In the genomic region with DNA sequence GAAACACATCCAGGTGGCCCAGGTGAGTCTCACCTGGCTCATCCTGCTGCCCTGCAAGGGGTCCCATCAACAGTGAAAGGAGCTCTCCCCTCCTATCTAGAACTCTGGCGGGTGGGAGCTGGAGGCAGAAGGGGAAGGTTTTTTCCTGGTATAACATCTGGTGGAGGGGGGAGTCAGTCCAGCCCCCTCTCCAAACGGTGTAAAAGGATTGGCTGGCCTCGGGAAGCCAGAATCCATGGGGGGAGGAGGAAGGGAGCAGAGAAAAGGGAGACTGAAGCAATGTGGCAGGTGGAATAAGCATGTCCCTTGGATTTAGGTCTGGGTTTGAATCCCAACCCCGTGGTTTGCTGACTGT, we compare ENCODE assay signal across 9 cellular contexts. TPM values are rescaled to one million over a fixed set of nuclear protein-coding genes. Genes with fewer than 3 reads are reported as not detected.
DNase-seq lines count a peak whose midpoint lies in the region; ATAC-seq and TF ChIP-seq lines count a peak whose summit lies in the region.
"Had no signal": no experiment of that assay in that cellular context is flagged by ENCODE, and none has a peak within 500 bp of the region (broad histone marks: within the 10 kb centered on the region; RNA-seq: fewer than 3 reads in every experiment).

No MANE protein-coding gene starts in this region.

- H3K36me3 ChIP-seq in CD8-positive, alpha-beta memory T cell (ENCODE audit: insufficient read depth, low read length) = no peaks in the 10 kb centered on the region
- H3K36me3 ChIP-seq in duodenal mucosa (ENCODE audit: control insufficient read depth in 1 of 2, insufficient read depth in 2 of 2, low read length in 2 of 2) = no peaks in the 10 kb centered on the region

- no peak overlapping the region for H3K27ac ChIP-seq in CD8-positive, alpha-beta memory T cell (ENCODE audit: low read depth, low read length)
- H3K27ac ChIP-seq in duodenal mucosa (ENCODE audit: low read depth, low read length) = peak overlapping the region; percentile 58

- H3K4me1 ChIP-seq in CD8-positive, alpha-beta memory T cell (ENCODE audit: insufficient read depth, low read length) = peaks cover 16% of the 10 kb centered on the region
- peaks cover 12 to 19% of the 10 kb centered on the region in 2 donors for H3K4me1 ChIP-seq in duodenal mucosa (ENCODE audit: control insufficient read depth in 1 of 2, insufficient read depth in 2 of 2, low read length in 2 of 2)

- H3K36me3 Mint-ChIP-seq in CD8-positive, alpha-beta memory T cell = peaks cover 0 to 2% (median 2%) of the 10 kb centered on the region in 3 donors
- H3K36me3 Mint-ChIP-seq in nephron progenitor cell (ENCODE audit: low read depth) = peaks cover 7% of the 10 kb centered on the region

- POLR2A ChIA-PET in CD8-positive, alpha-beta memory T cell (lab: Charles Lee) = interaction anchor here (1.7 kb wide), 1 partner anchor 21 kb away, joined by 12 read pairs; a partner anchor contains a TSS

- H3K9ac ChIP-seq in duodenal mucosa (ENCODE audit: low read depth in 1 of 2, low read length in 2 of 2) = peak overlapping the region in 1 of 2 donors; percentile 74

- peak overlapping the region in 7 of 8 donors; percentile 37 to 95 (median 72) for H3K27ac Mint-ChIP-seq in CD8-positive, alpha-beta memory T cell
- H3K27ac Mint-ChIP-seq in nephron progenitor cell = no peak overlapping the region
- H3K27ac Mint-ChIP-seq: activated CD4-positive, alpha-beta T cell treated with anti-CD3 and anti-CD28 coated beads for 36 hours had no signal

- no peak for ATAC-seq in GM19328 (IDR thresholded peaks at IDR 0.05; ENCODE audit: unreplicated experiment)
- no peak for ATAC-seq in GM18870 (IDR thresholded peaks at IDR 0.05; ENCODE audit: unreplicated experiment)
- ATAC-seq: activated CD4-positive, alpha-beta T cell treated with anti-CD3 and anti-CD28 coated beads for 36 hours had no signal

- peak overlapping the region; percentile 60 to 85 (median 81) for H3K4me3 Mint-ChIP-seq in CD8-positive, alpha-beta memory T cell
- H3K4me3 Mint-ChIP-seq in nephron progenitor cell = peak overlapping the region; percentile 75
- H3K4me3 Mint-ChIP-seq: activated CD4-positive, alpha-beta T cell treated with anti-CD3 and anti-CD28 coated beads for 36 hours had no signal

- H3K9me3 Mint-ChIP-seq in CD8-positive, alpha-beta memory T cell = no peaks in the 10 kb centered on the region
- no peaks in the 10 kb centered on the region for H3K9me3 Mint-ChIP-seq in nephron progenitor cell

- CTCF ChIA-PET in CD8-positive, alpha-beta memory T cell (lab: Charles Lee) = interaction anchor here (0.8 kb wide), 1 partner anchor 112 kb away, joined by 3 read pairs; no protein-coding TSS in a partner anchor

- H3K27me3 ChIP-seq in CD8-positive, alpha-beta memory T cell (ENCODE audit: insufficient read depth, low read length, poor library complexity, severe bottlenecking) = peaks cover 22% of the 10 kb centered on the region
- peaks cover 0 to 4% of the 10 kb centered on the region in 2 donors for H3K27me3 ChIP-seq in duodenal mucosa (ENCODE audit: control insufficient read depth in 1 of 2, insufficient read depth in 2 of 2, low read length in 2 of 2)

- DNase-seq in CD8-positive, alpha-beta memory T cell = no peak
- peak; percentile 9 for DNase-seq in NCI-H2227 treated with DMSO at 0.1 percent for 48 hours (lab: John Stamatoyannopoulos, UW)
- DNase-seq in nephron progenitor cell = no peak
- DNase-seq in occipital lobe (lab: John Stamatoyannopoulos, UW) = no peak
- no peak for DNase-seq in GM19240 (ENCODE audit: insufficient read length, low spot score)

- no peak for TF ChIP-seq CTCF in nephron progenitor cell (IDR thresholded peaks at IDR 0.05)

- H3K4me3 ChIP-seq in CD8-positive, alpha-beta memory T cell (ENCODE audit: low read length) = no peak overlapping the region
- H3K4me3 ChIP-seq in duodenal mucosa (ENCODE audit: low read depth in 1 of 2, low read length in 2 of 2) = peak overlapping the region; percentile 82 to 85

- H3K4me1 Mint-ChIP-seq in CD8-positive, alpha-beta memory T cell = peaks cover 10 to 23% (median 14%) of the 10 kb centered on the region in 3 donors
- peaks cover 21% of the 10 kb centered on the region for H3K4me1 Mint-ChIP-seq in nephron progenitor cell

- peaks cover 13 to 27% of the 10 kb centered on the region in 2 donors for H3K27me3 Mint-ChIP-seq in CD8-positive, alpha-beta memory T cell
- H3K27me3 Mint-ChIP-seq in nephron progenitor cell (ENCODE audit: low read depth, poor library complexity) = peaks cover 85% of the 10 kb centered on the region

- no peaks in the 10 kb centered on the region for H3K9me3 ChIP-seq in CD8-positive, alpha-beta memory T cell (ENCODE audit: low read length)
- no peaks in the 10 kb centered on the region for H3K9me3 ChIP-seq in duodenal mucosa (ENCODE audit: control insufficient read depth in 1 of 2, low read length in 2 of 2)

RNA-seq across cellular contexts. Expression of a gene that starts 1.2 kb away (rescaled TPM):
- total RNA-seq in CD8-positive, alpha-beta memory T cell = 1 to 10 TPM; 2.8 TPM
- polyA plus RNA-seq in CD8-positive, alpha-beta memory T cell = 1.7 TPM
- 77.2 TPM for total RNA-seq in occipital lobe

RNA-seq across cellular contexts. Expression of a gene that starts 20.7 kb away (rescaled TPM):
- 10 to 100 TPM; 21.3 to 23.3 TPM for total RNA-seq in CD8-positive, alpha-beta memory T cell
- polyA plus RNA-seq in CD8-positive, alpha-beta memory T cell = 42.2 TPM
- total RNA-seq in occipital lobe = 17.5 TPM

Comparison
In these comparisons a context has a peak if more than half of its experiments do, and no peak if none do; other contexts are left out.
1. RNA of a gene that starts 1.2 kb away (total RNA-seq): 77.2 TPM in occipital lobe (single experiment); 2.8 TPM in CD8-positive, alpha-beta memory T cell; every median in the first group is over 10 times any median in the second.